8 cellular contexts compared by ENCODE assay signal in genomic region chr16:47565454-47565853, GRCh38.
A peak's percentile ranks its signal among the peaks of the same experiment; 100 is the strongest.
DNase-seq lines count a peak whose midpoint lies in the region; ATAC-seq, FAIRE-seq and TF ChIP-seq lines count a peak whose summit lies in the region.

No MANE protein-coding gene starts in this region.

- no peak for FAIRE-seq in RCC 7860 (lab: Jason Lieb, UNC)

- H3K27me3 Mint-ChIP-seq in natural killer cell (ENCODE audit: low read depth in 2 of 2), result no peaks in the 10 kb centered on the region

- TF ChIP-seq CTCF in natural killer cell (IDR thresholded peaks at IDR 0.05), result no peak

- peaks cover 50 to 74% of the 10 kb centered on the region in 2 donors for H3K4me1 Mint-ChIP-seq in natural killer cell

- intact Hi-C loops in natural killer cell (cut with micrococcal nuclease), result no loop called here

- peak; percentile 54 for DNase-seq in GM03348 (ENCODE audit: low spot score)
- peak; percentile 39 for DNase-seq in RCC 7860 (ENCODE audit: low spot score)
- DNase-seq in dermis blood vessel endothelial cell, result peak; percentile 43
- DNase-seq in natural killer cell, result no peak
- no peak for DNase-seq in T-helper 9 cell
- DNase-seq in DMS153 treated with DMSO at 0.1 percent for 48 hours (lab: John Stamatoyannopoulos, UW; ENCODE audit: unreplicated experiment), result no peak
- no peak for DNase-seq in NCI-H510A (lab: John Stamatoyannopoulos, UW)

- peaks cover 5% of the 10 kb centered on the region for H3K36me3 Mint-ChIP-seq in natural killer cell

- peak overlapping the region in 1 of 2 donors; percentile 35 for H3K27ac Mint-ChIP-seq in natural killer cell

- ATAC-seq in natural killer cell, result no peak
- no peak for ATAC-seq in HG03442 (IDR thresholded peaks at IDR 0.05; ENCODE audit: unreplicated experiment)

- H3K9me3 Mint-ChIP-seq in natural killer cell, result peaks cover 2 to 5% of the 10 kb centered on the region in 2 donors

- peak overlapping the region; percentile 32 for H3K4me3 Mint-ChIP-seq in natural killer cell

Comparison
In these comparisons a context has a peak if more than half of its experiments do, and no peak if none do; other contexts are left out.
1. DNase-seq: peak in GM03348 (single experiment), RCC 7860 (single experiment) and dermis blood vessel endothelial cell (single experiment); none in natural killer cell (single experiment), T-helper 9 cell (single experiment), DMS153 treated with DMSO at 0.1 percent for 48 hours (single experiment) and NCI-H510A (single experiment).